21 cellular contexts compared by ENCODE assay signal in the genomic region with DNA sequence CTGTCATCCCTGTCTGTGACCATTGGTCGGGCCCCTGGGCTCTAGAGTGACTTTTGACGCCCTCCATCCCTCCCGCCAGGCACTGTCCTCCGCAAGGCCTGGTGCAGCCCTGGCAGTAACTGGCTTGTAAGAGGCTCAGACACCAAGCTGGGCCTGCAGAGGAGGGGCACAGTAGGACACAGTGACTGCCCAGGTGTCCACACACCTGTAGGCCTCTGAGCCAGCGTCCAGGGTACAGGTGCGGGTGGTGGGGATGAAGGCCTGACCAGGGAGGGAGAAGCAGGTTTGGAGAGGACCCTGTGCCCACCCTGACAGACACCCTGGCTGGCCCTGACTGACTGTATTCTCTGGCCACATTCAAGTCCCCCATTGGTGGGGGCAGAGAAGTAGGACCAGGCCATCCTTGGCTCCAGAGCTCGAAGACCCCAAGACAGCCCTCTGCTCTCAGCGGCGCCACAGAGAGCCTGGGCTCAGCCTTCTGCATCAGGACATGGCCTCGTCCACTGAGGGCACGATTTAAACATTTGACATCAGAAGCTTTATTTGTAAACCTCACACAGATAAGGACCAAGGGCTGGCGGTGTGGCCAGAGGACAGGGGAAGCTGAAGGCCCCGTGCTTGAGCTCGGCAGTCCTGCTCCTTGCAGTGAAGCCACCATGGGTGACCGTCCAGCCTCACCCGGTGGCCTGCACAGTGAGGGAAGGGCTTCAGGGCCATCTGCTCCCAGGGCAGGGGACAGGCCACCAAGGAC. TPM values are rescaled to one million over a fixed set of nuclear protein-coding genes. Genes with fewer than 3 reads are reported as not detected.
DNase-seq lines count a peak whose midpoint lies in the region; ATAC-seq and TF ChIP-seq lines count a peak whose summit lies in the region.
"Had no signal": no experiment of that assay in that cellular context is flagged by ENCODE, and none has a peak within 500 bp of the region (broad histone marks: within the 10 kb centered on the region; RNA-seq: fewer than 3 reads in every experiment).

No MANE protein-coding gene starts in this region.

- in situ Hi-C loops in KBM-7 (cut with MboI; ENCODE audit: low pct_unique_long_range_greater_than_20kb, low sequenced_read_pairs), result no loop called here

- peaks cover 41 to 85% (median 59%) of the 10 kb centered on the region in 3 donors for H3K36me3 ChIP-seq in tibial artery
- peaks cover 2% of the 10 kb centered on the region for H3K36me3 ChIP-seq in H7 (replicated peaks; ENCODE audit: control insufficient read depth, insufficient read depth, low read length)

- H3K27me3 ChIP-seq in tibial artery, result no peaks in the 10 kb centered on the region
- H3K27me3 ChIP-seq in H7 (ENCODE audit: control insufficient read depth, insufficient read depth, low read length), result no peaks in the 10 kb centered on the region

- H3K27me3 Mint-ChIP-seq in activated T-cell treated with anti-CD3 and anti-CD28 coated beads, Interleukin-2, amount 50 U/mL, for 24 hours, result no peaks in the 10 kb centered on the region
- no peaks in the 10 kb centered on the region for H3K27me3 Mint-ChIP-seq in central memory CD8-positive, alpha-beta T cell
- H3K27me3 Mint-ChIP-seq in immature natural killer cell (ENCODE audit: low read depth in 3 of 3) (peaks cover 2 to 10% (median 4%) of the 10 kb centered on the region in 3 donors), type B pancreatic cell (no peaks in the 10 kb centered on the region)
- H3K27me3 Mint-ChIP-seq: activated CD4-positive, alpha-beta memory T cell treated with anti-CD3 and anti-CD28 coated beads, Interleukin-2, amount 10 ng/mL, durations not matched to agents 7 days and 5 days; progenitor cell of endocrine pancreas had no signal

- no peaks in the 10 kb centered on the region for H3K9me3 Mint-ChIP-seq in activated T-cell treated with anti-CD3 and anti-CD28 coated beads, Interleukin-2, amount 50 U/mL, for 24 hours
- H3K9me3 Mint-ChIP-seq in central memory CD8-positive, alpha-beta T cell, result no peaks in the 10 kb centered on the region
- H3K9me3 Mint-ChIP-seq in immature natural killer cell (no peaks in the 10 kb centered on the region), type B pancreatic cell (no peaks in the 10 kb centered on the region)
- H3K9me3 Mint-ChIP-seq: activated CD4-positive, alpha-beta memory T cell treated with anti-CD3 and anti-CD28 coated beads, Interleukin-2, amount 10 ng/mL, durations not matched to agents 7 days and 5 days; activated T-helper 2 cell treated with anti-CD3 and anti-CD28 coated beads, Interferon-gamma antibody, Interleukin-2, Interleukin-4, amounts not matched to agents 10 μg/mL and 5 μg/mL and 100 μg/mL, durations not matched to agents 14 hours and 24 hours and 36 hours had no signal

- peak overlapping the region; percentile 62 to 70 for H3K27ac ChIP-seq in tibial artery
- H3K27ac ChIP-seq: VCaP had no signal

- DNase-seq in activated T-cell treated with anti-CD3 and anti-CD28 coated beads, Interleukin-2, amount 50 U/mL, for 24 hours, result no peak
- no peak for DNase-seq in activated T-cell treated with anti-CD3 and anti-CD28 coated beads, Interleukin-2, amount 50 U/mL, for 1 hour
- no peak for DNase-seq in central memory CD8-positive, alpha-beta T cell (ENCODE audit: low spot score in 2 of 2)
- DNase-seq in immature natural killer cell, result no peak
- no peak for DNase-seq in tibial artery
- no peak for DNase-seq in H7
- DNase-seq in KBM-7, result no peak
- no peak for DNase-seq in type B pancreatic cell (ENCODE audit: extremely low spot score, unreplicated experiment)
- DNase-seq: 8988T; activated CD4-positive, alpha-beta memory T cell treated with anti-CD3 and anti-CD28 coated beads, Interleukin-2, amount 10 ng/mL, durations not matched to agents 7 days and 5 days; amygdala; cortex of kidney; hippocampal formation; NCI-H1092; NCI-H2107; NCI-H69 had no signal

- peaks cover 65% of the 10 kb centered on the region for H3K36me3 Mint-ChIP-seq in activated T-cell treated with anti-CD3 and anti-CD28 coated beads, Interleukin-2, amount 50 U/mL, for 24 hours (ENCODE audit: low read depth)
- H3K36me3 Mint-ChIP-seq in central memory CD8-positive, alpha-beta T cell (ENCODE audit: insufficient read depth), result peaks cover 42% of the 10 kb centered on the region
- H3K36me3 Mint-ChIP-seq in immature natural killer cell, result peaks cover 11 to 43% (median 14%) of the 10 kb centered on the region in 3 donors
- peaks cover 5% of the 10 kb centered on the region for H3K36me3 Mint-ChIP-seq in type B pancreatic cell

- TF ChIP-seq CTCF in tibial artery (IDR thresholded peaks at IDR 0.05) (no peak), type B pancreatic cell (conservative IDR thresholded peaks at IDR 0.05) (no peak)

- H3K4me3 ChIP-seq in tibial artery (no peak overlapping the region), H7 (ENCODE audit: insufficient read depth, low read depth, low read length) (no peak overlapping the region)
- H3K4me3 ChIP-seq: HAP-1, mucosa of descending colon had no signal

- intact Hi-C loops in tibial artery (cut with DNase I; ENCODE audit: low total_unique reads), result no loop called here

- H3K4me1 Mint-ChIP-seq in activated T-cell treated with anti-CD3 and anti-CD28 coated beads, Interleukin-2, amount 50 U/mL, for 24 hours (ENCODE audit: low read depth), result no peaks in the 10 kb centered on the region
- peaks cover 4% of the 10 kb centered on the region for H3K4me1 Mint-ChIP-seq in central memory CD8-positive, alpha-beta T cell
- H3K4me1 Mint-ChIP-seq in immature natural killer cell, result peaks cover 1 to 5% of the 10 kb centered on the region in 2 donors
- no peaks in the 10 kb centered on the region for H3K4me1 Mint-ChIP-seq in type B pancreatic cell (ENCODE audit: unreplicated experiment)
- H3K4me1 Mint-ChIP-seq: activated CD4-positive, alpha-beta memory T cell treated with anti-CD3 and anti-CD28 coated beads, Interleukin-2, amount 10 ng/mL, durations not matched to agents 7 days and 5 days had no signal

- peaks cover 0 to 25% (median 12%) of the 10 kb centered on the region in 4 donors for H3K4me1 ChIP-seq in tibial artery
- H3K4me1 ChIP-seq: HAP-1 had no signal

- H3K4me3 Mint-ChIP-seq in activated T-cell treated with anti-CD3 and anti-CD28 coated beads, Interleukin-2, amount 50 U/mL, for 24 hours, result no peak overlapping the region
- H3K4me3 Mint-ChIP-seq in central memory CD8-positive, alpha-beta T cell, result no peak overlapping the region
- H3K4me3 Mint-ChIP-seq in immature natural killer cell (no peak overlapping the region), type B pancreatic cell (no peak overlapping the region)
- H3K4me3 Mint-ChIP-seq: activated CD4-positive, alpha-beta memory T cell treated with anti-CD3 and anti-CD28 coated beads, Interleukin-2, amount 10 ng/mL, durations not matched to agents 7 days and 5 days had no signal

- H3K9me3 ChIP-seq in tibial artery, result no peaks in the 10 kb centered on the region
- H3K9me3 ChIP-seq: HAP-1, mucosa of descending colon had no signal

- H3K27ac Mint-ChIP-seq in activated T-cell treated with anti-CD3 and anti-CD28 coated beads, Interleukin-2, amount 50 U/mL, for 24 hours, result peak overlapping the region; percentile 50
- peak overlapping the region; percentile 19 for H3K27ac Mint-ChIP-seq in central memory CD8-positive, alpha-beta T cell (ENCODE audit: low read depth)
- H3K27ac Mint-ChIP-seq in immature natural killer cell (peak overlapping the region in 5 of 6 donors; percentile 43 to 83 (median 70)), type B pancreatic cell (no peak overlapping the region)
- H3K27ac Mint-ChIP-seq: activated CD4-positive, alpha-beta memory T cell treated with anti-CD3 and anti-CD28 coated beads, Interleukin-2, amount 10 ng/mL, durations not matched to agents 7 days and 5 days; activated T-helper 2 cell treated with anti-CD3 and anti-CD28 coated beads, Interferon-gamma antibody, Interleukin-2, Interleukin-4, amounts not matched to agents 10 μg/mL and 5 μg/mL and 100 μg/mL, durations not matched to agents 14 hours and 24 hours and 36 hours; progenitor cell of endocrine pancreas had no signal

- no peak for ATAC-seq in central memory CD8-positive, alpha-beta T cell (replicated peaks; ENCODE audit: extremely low read depth, poor library complexity, severe bottlenecking)
- ATAC-seq: mucosa of descending colon had no signal

RNA-seq across cellular contexts. Expression of gene PPIL2, which starts 31.4 kb away (rescaled TPM):
- 10 to 100 TPM; 13.9 to 54.6 (median 14.5) TPM for polyA plus RNA-seq in immature natural killer cell
- total RNA-seq in H7 (2014; rRNA removed; shearing (Covaris generic)), result 23.1 and 23.5 TPM in 2 replicates
- 41.1 and 49.2 TPM in 2 replicates for total RNA-seq in type B pancreatic cell (ENCODE audit: low replicate concordance)

RNA-seq across cellular contexts. Expression of gene YPEL1, which starts 38.4 kb away (rescaled TPM):
- 100 to 1,000 TPM in 2 of 3 donors, 10 to 100 TPM in 1; 72.9 to 100 (median 100) TPM for polyA plus RNA-seq in immature natural killer cell
- 2.2 and 6.4 TPM in 2 replicates for total RNA-seq in H7 (2014; rRNA removed; shearing (Covaris generic))
- total RNA-seq in type B pancreatic cell (ENCODE audit: low replicate concordance), result 7.8 and 19.3 TPM in 2 replicates

RNA-seq across cellular contexts. Expression of gene SDF2L1, which starts 55.1 kb away (rescaled TPM):
- 100 to 1,000 TPM; 119 to 227 (median 178) TPM for polyA plus RNA-seq in immature natural killer cell
- 29.3 and 54.0 TPM in 2 replicates for total RNA-seq in H7 (2014; rRNA removed; shearing (Covaris generic))
- 56.3 and 56.5 TPM in 2 replicates for total RNA-seq in type B pancreatic cell (ENCODE audit: low replicate concordance)
